Comparison of ENCODE assay signal across 10 cellular contexts in the genomic region with DNA sequence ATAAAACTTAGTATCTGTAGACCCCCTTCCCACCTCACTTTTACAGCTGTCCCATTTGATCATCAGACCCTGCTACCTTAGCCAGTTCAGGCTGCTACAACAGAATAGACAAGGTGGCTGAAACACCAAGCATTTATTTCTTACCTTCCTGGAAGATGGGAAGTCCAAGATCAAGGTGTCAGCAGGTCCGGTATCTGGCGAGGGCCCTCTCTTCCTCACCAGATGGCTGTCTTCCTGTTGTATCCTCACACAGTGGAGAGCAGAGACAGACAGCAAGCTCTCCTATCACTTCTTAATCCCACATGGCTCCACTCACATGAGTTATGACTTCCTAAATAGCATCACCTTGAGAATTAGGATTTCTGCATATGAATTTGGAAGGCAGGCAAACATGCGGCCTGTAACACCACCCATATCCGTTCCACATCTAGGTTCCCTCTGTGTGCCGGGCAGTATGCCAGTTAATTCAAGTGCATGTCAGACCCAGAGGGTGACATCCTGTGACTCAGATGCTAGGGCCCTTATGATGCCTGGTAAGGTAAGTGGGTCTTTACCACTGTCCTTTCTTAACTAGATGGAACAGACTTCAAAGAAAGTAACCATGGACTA. TPM values are rescaled to one million over a fixed set of nuclear protein-coding genes. Genes with fewer than 3 reads are reported as not detected.
DNase-seq lines count a peak whose midpoint lies in the region; ATAC-seq and TF ChIP-seq lines count a peak whose summit lies in the region.
"Had no signal": no experiment of that assay in that cellular context is flagged by ENCODE, and none has a peak within 500 bp of the region (broad histone marks: within the 10 kb centered on the region; RNA-seq: fewer than 3 reads in every experiment).

No MANE protein-coding gene starts in this region.

- H3K9me3 Mint-ChIP-seq in osteocyte (ENCODE audit: unreplicated experiment) = no peaks in the 10 kb centered on the region

- no peaks in the 10 kb centered on the region for H3K36me3 Mint-ChIP-seq in osteocyte (ENCODE audit: unreplicated experiment)

- H3K4me1 Mint-ChIP-seq in osteocyte (ENCODE audit: unreplicated experiment) = peaks cover 45% of the 10 kb centered on the region
- H3K4me1 Mint-ChIP-seq: B cell had no signal

- no peak for TF ChIP-seq CTCF in osteocyte (IDR thresholded peaks at IDR 0.05)

- no peak for ATAC-seq in HG02623 (IDR thresholded peaks at IDR 0.05; ENCODE audit: unreplicated experiment)

- H3K4me3 Mint-ChIP-seq in osteocyte (ENCODE audit: unreplicated experiment) = peak overlapping the region; percentile 42
- H3K4me3 Mint-ChIP-seq: B cell had no signal

- H3K27ac Mint-ChIP-seq in osteocyte (ENCODE audit: unreplicated experiment) = peak overlapping the region; percentile 92
- H3K27ac Mint-ChIP-seq: B cell had no signal

- no peaks in the 10 kb centered on the region for H3K27me3 Mint-ChIP-seq in osteocyte (ENCODE audit: unreplicated experiment)

- DNase-seq in NOMO-1 treated with DMSO at 0.1 percent for 48 hours (lab: John Stamatoyannopoulos, UW; ENCODE audit: unreplicated experiment) = peak; percentile 2
- no peak for DNase-seq in NOMO-1 treated with dmso at 0.1 percent for 144 hours (lab: John Stamatoyannopoulos, UW; ENCODE audit: unreplicated experiment)
- DNase-seq in T follicular helper cell (ENCODE audit: low read depth) = peak; percentile 12
- peak; percentile 30 for DNase-seq in cerebellum (ENCODE audit: low spot score)
- DNase-seq in osteocyte (ENCODE audit: extremely low spot score, unreplicated experiment) = no peak
- no peak for DNase-seq in retina
- no peak for DNase-seq in hypothalamus (lab: John Stamatoyannopoulos, UW)

RNA-seq across cellular contexts. Expression of a gene that starts 2.1 kb away (rescaled TPM):
- total RNA-seq in cerebellum (not detected), osteocyte (not detected in 2 replicates)
- total RNA-seq: B cell; T-helper 1 cell treated with Interleukin-12 subunit alpha and Interleukin-12 subunit beta and Interleukin-4 antibody, amounts not matched to agents 30 ng/mL and 1 ng/mL, for 36 hours had no signal

RNA-seq across cellular contexts. Expression of a gene that starts 27.1 kb away (rescaled TPM):
- total RNA-seq in cerebellum (not detected), osteocyte (0.55 and 0.73 TPM in 2 replicates)
- total RNA-seq: B cell; T-helper 1 cell treated with Interleukin-12 subunit alpha and Interleukin-12 subunit beta and Interleukin-4 antibody, amounts not matched to agents 30 ng/mL and 1 ng/mL, for 36 hours had no signal

RNA-seq across cellular contexts. Expression of a gene that starts 31.6 kb away (rescaled TPM):
- total RNA-seq in cerebellum (26.6 TPM), osteocyte (59.6 and 75.2 TPM in 2 replicates)

RNA-seq across cellular contexts. Expression of a gene that starts 46.0 kb away (rescaled TPM):
- total RNA-seq in cerebellum = 3.2 TPM
- total RNA-seq in osteocyte = 2.1 and 2.9 TPM in 2 replicates
- total RNA-seq: B cell had no signal

Comparison
In these comparisons a context has a peak if more than half of its experiments do, and no peak if none do; other contexts are left out.
1. DNase-seq: peak in NOMO-1 treated with DMSO at 0.1 percent for 48 hours (single experiment), T follicular helper cell (single experiment) and cerebellum (single experiment); none in NOMO-1 treated with dmso at 0.1 percent for 144 hours (single experiment), osteocyte (single experiment), retina (single experiment) and hypothalamus (0 of 51).